In genomic region chr6:113654396-113654795, GRCh38 we compare ENCODE assay signal across 12 cellular contexts.
A peak's percentile ranks its signal among the peaks of the same experiment; 100 is the strongest.
DNase-seq lines count a peak whose midpoint lies in the region; ATAC-seq and TF ChIP-seq lines count a peak whose summit lies in the region.
"Had no signal": no experiment of that assay in that cellular context is flagged by ENCODE, and none has a peak within 500 bp of the region (broad histone marks: within the 10 kb centered on the region; RNA-seq: fewer than 3 reads in every experiment).

No MANE protein-coding gene starts in this region.

- H3K4me1 ChIP-seq in RWPE2 (ENCODE audit: insufficient read depth, poor library complexity, severe bottlenecking) (peaks cover 33% of the 10 kb centered on the region), endodermal cell (ENCODE audit: control insufficient read depth, insufficient read depth, low read length) (no peaks in the 10 kb centered on the region)

- H3K9ac ChIP-seq in endodermal cell (ENCODE audit: extremely low read depth, low read length, poor library complexity, severe bottlenecking), result no peak overlapping the region

- no peaks in the 10 kb centered on the region for H3K9me3 ChIP-seq in RWPE2 (ENCODE audit: severe bottlenecking)
- H3K9me3 ChIP-seq in endodermal cell (ENCODE audit: control insufficient read depth, low read length), result peaks cover 6% of the 10 kb centered on the region
- H3K9me3 ChIP-seq: esophagus muscularis mucosa had no signal

- ATAC-seq in RWPE2 (ENCODE audit: low read depth) (peak; percentile 96), omental fat pad (ENCODE audit: low FRiP score) (peak; percentile 94), GM19351 (IDR thresholded peaks at IDR 0.05; ENCODE audit: unreplicated experiment) (no peak)

- peak overlapping the region; percentile 76 for H3K27ac ChIP-seq in RWPE2 (ENCODE audit: poor library complexity, severe bottlenecking)
- no peak overlapping the region for H3K27ac ChIP-seq in endodermal cell (ENCODE audit: low read depth, low read length)
- H3K27ac ChIP-seq: esophagus muscularis mucosa had no signal

- no peaks in the 10 kb centered on the region for H3K9me3 Mint-ChIP-seq in activated naive CD8-positive, alpha-beta T cell treated with anti-CD3 and anti-CD28 coated beads for 36 hours
- no peaks in the 10 kb centered on the region for H3K9me3 Mint-ChIP-seq in endodermal cell
- H3K9me3 Mint-ChIP-seq: activated CD4-positive, alpha-beta memory T cell treated with anti-CD3 and anti-CD28 coated beads for 36 hours had no signal

- TF ChIP-seq CTCF in RWPE2 (IDR thresholded peaks at IDR 0.05; ENCODE audit: poor library complexity, severe bottlenecking) (no peak), omental fat pad (IDR thresholded peaks at IDR 0.05) (no peak), endodermal cell (conservative IDR thresholded peaks at IDR 0.05) (no peak)

- peaks cover 3% of the 10 kb centered on the region for H3K4me1 Mint-ChIP-seq in activated naive CD8-positive, alpha-beta T cell treated with anti-CD3 and anti-CD28 coated beads for 36 hours
- H3K4me1 Mint-ChIP-seq in endodermal cell, result peaks cover 3% of the 10 kb centered on the region

- no peaks in the 10 kb centered on the region for H3K36me3 Mint-ChIP-seq in activated naive CD8-positive, alpha-beta T cell treated with anti-CD3 and anti-CD28 coated beads for 36 hours
- H3K36me3 Mint-ChIP-seq in endodermal cell (ENCODE audit: low read depth), result no peaks in the 10 kb centered on the region
- H3K36me3 Mint-ChIP-seq: activated CD4-positive, alpha-beta memory T cell treated with anti-CD3 and anti-CD28 coated beads for 36 hours had no signal

- no peak overlapping the region for H3K4me3 ChIP-seq in RWPE2 (ENCODE audit: severe bottlenecking)
- H3K4me3 ChIP-seq in endodermal cell (ENCODE audit: low read length), result no peak overlapping the region
- H3K4me3 ChIP-seq: esophagus muscularis mucosa had no signal

- DNase-seq in Ammon's horn (ENCODE audit: low spot score), result peak; percentile 83
- DNase-seq in RWPE2 (ENCODE audit: low spot score), result peak; percentile 94
- peak; percentile 67 for DNase-seq in fibroblast of peridontal ligament (ENCODE audit: extremely low read depth)
- DNase-seq in omental fat pad (ENCODE audit: low spot score), result peak; percentile 62
- no peak for DNase-seq in activated naive CD8-positive, alpha-beta T cell treated with anti-CD3 and anti-CD28 coated beads for 36 hours
- DNase-seq in T-helper 2 cell, result no peak
- DNase-seq in endodermal cell, result no peak
- DNase-seq: activated CD4-positive, alpha-beta memory T cell treated with anti-CD3 and anti-CD28 coated beads for 36 hours; DMS79; NCI-H2029 treated with DMSO at 0.1 percent for 48 hours had no signal

- H3K36me3 ChIP-seq in RWPE2 (ENCODE audit: low read depth), result no peaks in the 10 kb centered on the region
- no peaks in the 10 kb centered on the region for H3K36me3 ChIP-seq in endodermal cell (ENCODE audit: control insufficient read depth, insufficient read depth, low read length)
- H3K36me3 ChIP-seq: esophagus muscularis mucosa had no signal

- no peak overlapping the region for H3K27ac Mint-ChIP-seq in activated naive CD8-positive, alpha-beta T cell treated with anti-CD3 and anti-CD28 coated beads for 36 hours
- H3K27ac Mint-ChIP-seq in endodermal cell, result no peak overlapping the region
- H3K27ac Mint-ChIP-seq: activated CD4-positive, alpha-beta memory T cell treated with anti-CD3 and anti-CD28 coated beads for 36 hours had no signal

- no peak overlapping the region for H3K4me3 Mint-ChIP-seq in activated naive CD8-positive, alpha-beta T cell treated with anti-CD3 and anti-CD28 coated beads for 36 hours
- H3K4me3 Mint-ChIP-seq in endodermal cell, result no peak overlapping the region
- H3K4me3 Mint-ChIP-seq: activated CD4-positive, alpha-beta memory T cell treated with anti-CD3 and anti-CD28 coated beads for 36 hours had no signal

- H3K27me3 Mint-ChIP-seq in activated naive CD8-positive, alpha-beta T cell treated with anti-CD3 and anti-CD28 coated beads for 36 hours, result peaks cover 18% of the 10 kb centered on the region
- H3K27me3 Mint-ChIP-seq in endodermal cell (ENCODE audit: insufficient read depth), result peaks cover 1% of the 10 kb centered on the region
- H3K27me3 Mint-ChIP-seq: activated CD4-positive, alpha-beta memory T cell treated with anti-CD3 and anti-CD28 coated beads for 36 hours had no signal

- H3K27me3 ChIP-seq in RWPE2 (ENCODE audit: insufficient read depth, poor library complexity, severe bottlenecking) (no peaks in the 10 kb centered on the region), endodermal cell (ENCODE audit: control insufficient read depth, insufficient read depth, low read length, poor library complexity, severe bottlenecking) (peaks cover 2% of the 10 kb centered on the region)
- H3K27me3 ChIP-seq: esophagus muscularis mucosa had no signal

Comparison
In these comparisons a context has a peak if more than half of its experiments do, and no peak if none do; other contexts are left out.
1. DNase-seq: peak in Ammon's horn (single experiment), RWPE2 (single experiment), fibroblast of peridontal ligament (single experiment) and omental fat pad (single experiment); none in activated naive CD8-positive, alpha-beta T cell treated with anti-CD3 and anti-CD28 coated beads for 36 hours (single experiment), T-helper 2 cell (0 of 5) and endodermal cell (single experiment).